18 cellular contexts compared by ENCODE assay signal in genomic region chr12:124327362-124328043, GRCh38. TPM values are rescaled to one million over a fixed set of nuclear protein-coding genes. Genes with fewer than 3 reads are reported as not detected.
DNase-seq lines count a peak whose midpoint lies in the region; ATAC-seq and TF ChIP-seq lines count a peak whose summit lies in the region.
"Had no signal": no experiment of that assay in that cellular context is flagged by ENCODE, and none has a peak within 500 bp of the region (broad histone marks: within the 10 kb centered on the region; RNA-seq: fewer than 3 reads in every experiment).

No MANE protein-coding gene starts in this region.

- H3K27me3 ChIP-seq in heart left ventricle = no peaks in the 10 kb centered on the region
- H3K27me3 ChIP-seq in vagina = no peaks in the 10 kb centered on the region
- H3K27me3 ChIP-seq in body of pancreas = no peaks in the 10 kb centered on the region

- H3K36me3 ChIP-seq in heart left ventricle (peaks cover 6 to 90% (median 81%) of the 10 kb centered on the region in 9 donors), vagina (peaks cover 0 to 89% of the 10 kb centered on the region in 2 donors), body of pancreas (replicated peaks in 1 of 2; ENCODE audit: insufficient read depth in 1 of 2, low read depth in 2 of 2) (peaks cover 24 to 33% of the 10 kb centered on the region in 2 donors)

- ATAC-seq in Right ventricle myocardium inferior = peak; percentile 64
- peak; percentile 56 to 82 (median 74) for ATAC-seq in heart left ventricle
- no peak for ATAC-seq in body of pancreas
- ATAC-seq: activated CD8-positive, alpha-beta T cell treated with anti-CD3 and anti-CD28 coated beads for 36 hours; lower lobe of right lung; natural killer cell treated with Interleukin-12 subunit alpha and Interleukin-12 subunit beta and Interleukin-15 and Interleukin-18, amount 100 ng/mL, for 72 hours; SK-N-SH treated with all-trans-retinoic acid at 6 μM for 48 hours had no signal

- peak overlapping the region; percentile 52 to 91 (median 80) for H3K27ac ChIP-seq in heart left ventricle
- H3K27ac ChIP-seq in vagina = peak overlapping the region; percentile 57
- no peak overlapping the region for H3K27ac ChIP-seq in body of pancreas
- H3K27ac ChIP-seq: lower lobe of right lung, PC-9 had no signal

- H3K4me1 ChIP-seq in heart left ventricle = peaks cover 0 to 26% (median 8%) of the 10 kb centered on the region in 12 donors
- H3K4me1 ChIP-seq in vagina = peaks cover 4% of the 10 kb centered on the region
- no peaks in the 10 kb centered on the region for H3K4me1 ChIP-seq in body of pancreas
- H3K4me1 ChIP-seq: lower lobe of right lung had no signal

- intact Hi-C loops in Right ventricle myocardium inferior (cut with DNase I) = loop anchor here (2.0 kb wide), 1 partner anchor 443 kb away; no protein-coding TSS in a partner anchor
- intact Hi-C loops in cardiac septum (cut with DNase I) = loop anchor here (5.0 kb wide), 1 partner anchor 40 kb away; no protein-coding TSS in a partner anchor
- intact Hi-C loops in heart left ventricle (cut with DNase I) = loop anchor here in 3 of 10 donors (5.0 to 10.0 kb wide), 3 partner anchors 437 to 447 kb away; no protein-coding TSS in a partner anchor
- intact Hi-C loops in vagina (cut with DNase I) = loop anchor here (5.0 kb wide), 1 partner anchor 290 kb away; no protein-coding TSS in a partner anchor
- intact Hi-C loops in body of pancreas (cut with DNase I) = no loop called here

- H3K9me3 ChIP-seq in heart left ventricle = peaks cover 0 to 24% (median 11%) of the 10 kb centered on the region in 12 donors
- H3K9me3 ChIP-seq in vagina = no peaks in the 10 kb centered on the region
- peaks cover 0 to 11% (median 0%) of the 10 kb centered on the region in 3 donors for H3K9me3 ChIP-seq in body of pancreas

- no peak for TF ChIP-seq CTCF in heart left ventricle (IDR thresholded peaks at IDR 0.05)
- TF ChIP-seq CTCF in vagina (IDR thresholded peaks at IDR 0.05) = no peak
- TF ChIP-seq CTCF in body of pancreas (IDR thresholded peaks at IDR 0.05) = no peak

- no peak for DNase-seq in Right ventricle myocardium inferior (ENCODE audit: missing footprints)
- DNase-seq in cardiac septum (ENCODE audit: low spot score) = no peak
- peak in 3 of 5 donors; percentile 47 to 67 (median 48) for DNase-seq in heart left ventricle
- peak; percentile 58 for DNase-seq in retina
- DNase-seq in vagina (ENCODE audit: extremely low spot score in 2 of 2) = no peak
- no peak for DNase-seq in activated CD8-positive, alpha-beta memory T cell treated with anti-CD3 and anti-CD28 coated beads, Interleukin-2, amount 50 U/mL, for 48 hours
- DNase-seq in body of pancreas = no peak
- no peak for DNase-seq in OCI-M2 (lab: John Stamatoyannopoulos, UW; ENCODE audit: unreplicated experiment)
- DNase-seq: activated CD8-positive, alpha-beta T cell treated with anti-CD3 and anti-CD28 coated beads for 36 hours; CD4-positive, alpha-beta T cell; DND-41; effector CD4-positive, alpha-beta T cell; lower lobe of right lung; NCI-H1417 treated with DMSO at 0.1 percent for 48 hours; PC-9; stimulated activated CD8-positive, alpha-beta memory T cell treated with anti-CD3 and anti-CD28 coated beads, Interleukin-4, amount 100 ng/mL, for 48 hours had no signal

- TF ChIP-seq POLR2A in heart left ventricle (IDR thresholded peaks at IDR 0.05) (no peak), vagina (IDR thresholded peaks at IDR 0.05) (no peak), body of pancreas (IDR thresholded peaks at IDR 0.05) (no peak)

- 43 to 61% (median 53%) methylated on average over 16 to 18 of the region's 18 CpGs for WGBS in heart left ventricle, 4 donors
- WGBS in body of pancreas, 2 donors = 79 to 86% methylated on average over 18 of the region's 18 CpGs

- peak overlapping the region in 3 of 12 donors; percentile 7 to 29 (median 11) for H3K4me3 ChIP-seq in heart left ventricle
- no peak overlapping the region for H3K4me3 ChIP-seq in vagina
- H3K4me3 ChIP-seq in body of pancreas = no peak overlapping the region
- H3K4me3 ChIP-seq: lower lobe of right lung, PC-9 had no signal

RNA-seq across cellular contexts. Expression of gene RFLNA, which starts 32.6 kb away (rescaled TPM):
- 0.19 TPM for total RNA-seq in Right ventricle myocardium inferior
- not detected for total RNA-seq in cardiac septum
- total RNA-seq in heart left ventricle = under 1 TPM in 4 of 9 donors, not detected in 5; 0.17 to 0.63 (median 0.27) TPM
- polyA plus RNA-seq in heart left ventricle = under 1 TPM; 0.06 to 0.11 TPM
- 1.7 TPM for total RNA-seq in vagina
- under 1 TPM in 1 of 2 donors, not detected in 1; 0.26 TPM for total RNA-seq in body of pancreas
- total RNA-seq: activated CD8-positive, alpha-beta T cell treated with anti-CD3 and anti-CD28 coated beads for 36 hours; CD4-positive, alpha-beta T cell; natural killer cell treated with Interleukin-12 subunit alpha and Interleukin-12 subunit beta and Interleukin-15 and Interleukin-18, amount 100 ng/mL, for 72 hours; PC-9 had no signal

Comparison
In these comparisons a context has a peak if more than half of its experiments do, and no peak if none do; other contexts are left out.
1. DNase-seq: peak in heart left ventricle (3 of 5) and retina (single experiment); none in Right ventricle myocardium inferior (single experiment), cardiac septum (single experiment), vagina (0 of 2), activated CD8-positive, alpha-beta memory T cell treated with anti-CD3 and anti-CD28 coated beads, Interleukin-2, amount 50 U/mL, for 48 hours (single experiment), body of pancreas (0 of 4) and OCI-M2 (single experiment).
2. H3K27ac ChIP-seq: peak in heart left ventricle (12 of 12) and vagina (single experiment); none in body of pancreas (0 of 4).